Comparison of ENCODE assay signal across 27 cellular contexts in genomic region chr12:32298917-32299316, GRCh38.
DNase-seq lines count a peak whose midpoint lies in the region; ATAC-seq, FAIRE-seq and TF ChIP-seq lines count a peak whose summit lies in the region.
"Had no signal": no experiment of that assay in that cellular context is flagged by ENCODE, and none has a peak within 500 bp of the region (broad histone marks: within the 10 kb centered on the region; RNA-seq: fewer than 3 reads in every experiment).

No MANE protein-coding gene starts in this region.

- FAIRE-seq in endometrium (lab: Jason Lieb, UNC) = peak; percentile 92
- FAIRE-seq: GM12878, RCC 7860 had no signal

- no peak for DNase-seq in Caco-2
- DNase-seq in Karpas-422 = peak; percentile 74
- DNase-seq in sciatic nerve (ENCODE audit: low spot score) = no peak
- DNase-seq in activated T-cell treated with anti-CD3 and anti-CD28 coated beads, Interleukin-2, amount 50 U/mL, for 24 hours = no peak
- DNase-seq in NCI-H524 treated with DMSO at 0.1 percent for 48 hours (lab: John Stamatoyannopoulos, UW) = no peak
- DNase-seq: activated CD4-positive, alpha-beta T cell treated with anti-CD3 and anti-CD28 coated beads, Interleukin-2, amount 50 U/mL, for 4 hours; activated CD8-positive, alpha-beta memory T cell treated with anti-CD3 and anti-CD28 coated beads, Interleukin-2, amount 50 U/mL, for 4 hours; AML-193; dermis blood vessel endothelial cell; DMS53; foreskin melanocyte; GF-D8; mammary epithelial cell; NCI-H1436; NCI-H446 treated with DMSO at 0.1 percent for 48 hours; sigmoid colon; stimulated activated naive CD8-positive, alpha-beta T cell treated with anti-CD3 and anti-CD28 coated beads, Interleukin-15, amount 100 ng/mL, for 72 hours; T-helper 2 cell; thyroid gland had no signal

- H3K9ac ChIP-seq in Karpas-422 (ENCODE audit: low read length) = peak overlapping the region; percentile 40; the same call in 1 of the 2 replicates

- peaks cover 19% of the 10 kb centered on the region for H3K4me1 Mint-ChIP-seq in Caco-2 (ENCODE audit: low read depth, unreplicated experiment)
- peaks cover 2% of the 10 kb centered on the region for H3K4me1 Mint-ChIP-seq in activated T-cell treated with anti-CD3 and anti-CD28 coated beads, Interleukin-2, amount 50 U/mL, for 24 hours (ENCODE audit: low read depth)
- H3K4me1 Mint-ChIP-seq: stimulated activated naive CD8-positive, alpha-beta T cell treated with anti-CD3 and anti-CD28 coated beads, Interleukin-15, amount 100 ng/mL, for 72 hours had no signal

- ATAC-seq in sciatic nerve (peak; percentile 89), HG03432 (IDR thresholded peaks at IDR 0.05; ENCODE audit: unreplicated experiment) (no peak)
- ATAC-seq: GM12878; stimulated activated naive CD8-positive, alpha-beta T cell treated with anti-CD3 and anti-CD28 coated beads, Interleukin-15, amount 100 ng/mL, for 72 hours had no signal

- no peaks in the 10 kb centered on the region for H3K9me2 ChIP-seq in Karpas-422 (replicated peaks; ENCODE audit: insufficient read depth, low read length)

- TF ChIP-seq CTCF in Caco-2 (IDR thresholded peaks at IDR 0.05; ENCODE audit: insufficient read depth in 1 of 2, low read depth in 1 of 2, low read length in 1 of 2, severe bottlenecking in 1 of 2, unreplicated experiment in 1 of 2) = no peak

- peak overlapping the region; percentile 83 for H3K27ac ChIP-seq in Karpas-422 (ENCODE audit: low read length)
- H3K27ac ChIP-seq: ascending aorta, sigmoid colon, thyroid gland had no signal

- H3K27me3 ChIP-seq in Caco-2 (replicated peaks; ENCODE audit: control insufficient read depth, insufficient read depth, low read length) (no peaks in the 10 kb centered on the region), Karpas-422 (ENCODE audit: low read length) (no peaks in the 10 kb centered on the region)
- H3K27me3 ChIP-seq: ascending aorta, sigmoid colon, thyroid gland had no signal

- CTCF ChIA-PET in Caco-2 (lab: Charles Lee) = interaction anchor here (0.7 kb wide), 1 partner anchor 13 kb away, joined by 3 read pairs; no protein-coding TSS in a partner anchor

- no peak overlapping the region for H3K4me3 ChIP-seq in Caco-2 (ENCODE audit: low read depth, low read length)
- H3K4me3 ChIP-seq in Karpas-422 (ENCODE audit: low read length) = no peak overlapping the region
- H3K4me3 ChIP-seq: ascending aorta, GM12878, sigmoid colon, thyroid gland had no signal

- no peaks in the 10 kb centered on the region for H4K20me1 ChIP-seq in Karpas-422 (ENCODE audit: insufficient read depth, low read depth, low read length)

- H3K36me3 Mint-ChIP-seq in Caco-2 (ENCODE audit: insufficient read depth, unreplicated experiment) = no peaks in the 10 kb centered on the region
- peaks cover 8% of the 10 kb centered on the region for H3K36me3 Mint-ChIP-seq in activated T-cell treated with anti-CD3 and anti-CD28 coated beads, Interleukin-2, amount 50 U/mL, for 24 hours (ENCODE audit: low read depth)

- no peaks in the 10 kb centered on the region for H3K9me3 Mint-ChIP-seq in Caco-2 (ENCODE audit: unreplicated experiment)
- H3K9me3 Mint-ChIP-seq in activated T-cell treated with anti-CD3 and anti-CD28 coated beads, Interleukin-2, amount 50 U/mL, for 24 hours = no peaks in the 10 kb centered on the region
- H3K9me3 Mint-ChIP-seq: activated T-helper 2 cell treated with anti-CD3 and anti-CD28 coated beads, Interferon-gamma antibody, Interleukin-2, Interleukin-4, amounts not matched to agents 10 μg/mL and 5 μg/mL and 100 μg/mL, durations not matched to agents 14 hours and 24 hours and 36 hours; stimulated activated naive CD8-positive, alpha-beta T cell treated with anti-CD3 and anti-CD28 coated beads, Interleukin-15, amount 100 ng/mL, for 72 hours had no signal

- BruUV-seq in Caco-2 (replicated peaks; lab: Mats Ljungman, UMichigan) = no TSS peak

- peak overlapping the region; percentile 60 for H3K27ac Mint-ChIP-seq in Caco-2 (ENCODE audit: unreplicated experiment)
- no peak overlapping the region for H3K27ac Mint-ChIP-seq in activated T-cell treated with anti-CD3 and anti-CD28 coated beads, Interleukin-2, amount 50 U/mL, for 24 hours
- H3K27ac Mint-ChIP-seq: activated naive CD8-positive, alpha-beta T cell; activated T-helper 2 cell treated with anti-CD3 and anti-CD28 coated beads, Interferon-gamma antibody, Interleukin-2, Interleukin-4, amounts not matched to agents 10 μg/mL and 5 μg/mL and 100 μg/mL, durations not matched to agents 14 hours and 24 hours and 36 hours; progenitor cell of endocrine pancreas; stimulated activated naive CD8-positive, alpha-beta T cell treated with anti-CD3 and anti-CD28 coated beads, Interleukin-15, amount 100 ng/mL, for 72 hours had no signal

- H3K36me3 ChIP-seq in Caco-2 (ENCODE audit: control insufficient read depth, insufficient read depth, low read length) = no peaks in the 10 kb centered on the region
- no peaks in the 10 kb centered on the region; the same call in 1 of the 2 replicates for H3K36me3 ChIP-seq in Karpas-422 (ENCODE audit: insufficient read depth, low read length)
- H3K36me3 ChIP-seq: ascending aorta, thyroid gland had no signal

- H3K9me3 ChIP-seq in Caco-2 (no peaks in the 10 kb centered on the region), Karpas-422 (ENCODE audit: low read length) (no peaks in the 10 kb centered on the region)
- H3K9me3 ChIP-seq: ascending aorta, sigmoid colon, thyroid gland had no signal

- POLR2A ChIA-PET in Caco-2 (lab: Charles Lee) = no interaction called here

- no peak overlapping the region for H3K4me3 Mint-ChIP-seq in Caco-2 (ENCODE audit: unreplicated experiment)
- no peak overlapping the region for H3K4me3 Mint-ChIP-seq in activated T-cell treated with anti-CD3 and anti-CD28 coated beads, Interleukin-2, amount 50 U/mL, for 24 hours
- H3K4me3 Mint-ChIP-seq: activated naive CD8-positive, alpha-beta T cell; stimulated activated naive CD8-positive, alpha-beta T cell treated with anti-CD3 and anti-CD28 coated beads, Interleukin-15, amount 100 ng/mL, for 72 hours had no signal

- peak overlapping the region; percentile 51 for H3K4me2 ChIP-seq in Karpas-422 (ENCODE audit: low read depth, low read length, poor library complexity, severe bottlenecking)

- 0 out of 2 replicates have a peak, but pooled peaks cover 10% of the 10 kb centered on the region for H3K4me1 ChIP-seq in Caco-2
- H3K4me1 ChIP-seq in Karpas-422 (ENCODE audit: low read length) = peaks cover 64% of the 10 kb centered on the region
- H3K4me1 ChIP-seq: ascending aorta, sigmoid colon had no signal

- H3K27me3 Mint-ChIP-seq in Caco-2 (ENCODE audit: insufficient read depth, unreplicated experiment) = no peaks in the 10 kb centered on the region
- H3K27me3 Mint-ChIP-seq in activated T-cell treated with anti-CD3 and anti-CD28 coated beads, Interleukin-2, amount 50 U/mL, for 24 hours = no peaks in the 10 kb centered on the region
- H3K27me3 Mint-ChIP-seq: activated naive CD8-positive, alpha-beta T cell; progenitor cell of endocrine pancreas; stimulated activated naive CD8-positive, alpha-beta T cell treated with anti-CD3 and anti-CD28 coated beads, Interleukin-15, amount 100 ng/mL, for 72 hours had no signal

- no peak overlapping the region for H2AFZ ChIP-seq in Karpas-422 (ENCODE audit: low read length)

- intact Hi-C loops in Caco-2 (cut with micrococcal nuclease; ENCODE audit: unreplicated experiment) = no loop called here
- intact Hi-C loops in sciatic nerve (cut with DNase I) = no loop called here

- peaks cover 52% of the 10 kb centered on the region for H3K79me2 ChIP-seq in Karpas-422 (ENCODE audit: low read length)
